Comparison of ENCODE assay signal across 29 cellular contexts in the genomic region with DNA sequence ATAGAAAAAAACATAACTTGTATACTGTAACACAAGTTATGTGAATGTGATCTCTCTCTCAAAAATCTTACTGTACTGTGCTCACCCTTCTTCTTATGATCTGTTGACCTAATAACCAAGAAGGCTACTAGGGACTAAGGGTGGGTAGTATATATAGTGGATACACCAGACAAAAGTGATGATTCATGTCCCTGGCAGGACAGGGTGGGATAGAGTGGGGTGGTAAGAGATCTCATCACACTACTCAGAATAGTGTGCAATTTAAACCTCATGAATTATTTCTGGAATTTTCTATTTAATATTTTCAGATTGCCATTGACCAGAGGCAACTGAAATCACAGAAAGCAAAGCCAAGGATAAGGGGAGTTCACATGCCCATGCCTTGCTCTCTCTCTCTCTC.
"Had no signal": no experiment of that assay in that cellular context is flagged by ENCODE, and none has a peak within 500 bp of the region (broad histone marks: within the 10 kb centered on the region; RNA-seq: fewer than 3 reads in every experiment).

No MANE protein-coding gene starts in this region.

- H2AFZ ChIP-seq: hepatocyte had no signal

- H3K4me2 ChIP-seq: hepatocyte had no signal

- H3K4me3 ChIP-seq: body of pancreas, cardiac muscle cell, esophagus squamous epithelium, gastroesophageal sphincter, hepatocyte, vagina had no signal

- H3K27ac ChIP-seq: body of pancreas, cardiac muscle cell, esophagus squamous epithelium, gastroesophageal sphincter, hepatocyte, vagina had no signal

- H3K36me3 Mint-ChIP-seq: activated naive CD4-positive, alpha-beta T cell treated with anti-CD3 and anti-CD28 coated beads, Interleukin-2, amount 50 U/mL, for 72 hours; stimulated activated effector memory CD8-positive, alpha-beta T cell treated with anti-CD3 and anti-CD28 coated beads, Interleukin-12 subunit alpha, Interleukin-12 subunit beta, amount 100 ng/mL, for 72 hours; type B pancreatic cell had no signal

- H3K4me3 Mint-ChIP-seq: activated CD4-positive, alpha-beta memory T cell treated with anti-CD3 and anti-CD28 coated beads, Interleukin-2, amount 10 ng/mL, durations not matched to agents 7 days and 5 days; activated CD4-positive, alpha-beta T cell treated with anti-CD3 and anti-CD28 coated beads, Interleukin-2, amount 10 ng/mL, durations not matched to agents 7 days and 5 days; activated T-cell treated with anti-CD3 and anti-CD28 coated beads, Interleukin-2, amount 50 U/mL, for 24 hours; activated T-helper 17 cell treated with anti-CD3 and anti-CD28 coated beads, Interleukin-2, amount 50 U/mL, for 72 hours; effector memory CD8-positive, alpha-beta T cell; nephron; stimulated activated effector memory CD8-positive, alpha-beta T cell treated with anti-CD3 and anti-CD28 coated beads, Interleukin-12 subunit alpha, Interleukin-12 subunit beta, amount 100 ng/mL, for 72 hours; stimulated activated naive CD8-positive, alpha-beta T cell treated with anti-CD3 and anti-CD28 coated beads, Interleukin-15, amount 100 ng/mL, for 72 hours; T-helper 17 cell; type B pancreatic cell had no signal

- H3K36me3 ChIP-seq: cardiac muscle cell, esophagus squamous epithelium, gastroesophageal sphincter, vagina had no signal

- H3K4me1 Mint-ChIP-seq: activated CD4-positive, alpha-beta memory T cell treated with anti-CD3 and anti-CD28 coated beads, Interleukin-2, amount 10 ng/mL, durations not matched to agents 7 days and 5 days; stimulated activated effector memory CD8-positive, alpha-beta T cell treated with anti-CD3 and anti-CD28 coated beads, Interleukin-12 subunit alpha, Interleukin-12 subunit beta, amount 100 ng/mL, for 72 hours had no signal

- H3K79me2 ChIP-seq: hepatocyte had no signal

- H3K27me3 ChIP-seq: body of pancreas, cardiac muscle cell, esophagus squamous epithelium, gastroesophageal sphincter, hepatocyte, vagina had no signal

- ATAC-seq: activated naive CD4-positive, alpha-beta T cell treated with anti-CD3 and anti-CD28 coated beads, Interleukin-2, amount 50 U/mL, for 72 hours; activated T-helper 17 cell treated with anti-CD3 and anti-CD28 coated beads, Interleukin-2, amount 50 U/mL, for 72 hours; body of pancreas; effector memory CD8-positive, alpha-beta T cell; gastroesophageal sphincter; left colon; right cardiac atrium; stimulated activated effector memory CD8-positive, alpha-beta T cell treated with anti-CD3 and anti-CD28 coated beads, Interleukin-12 subunit alpha, Interleukin-12 subunit beta, amount 100 ng/mL, for 72 hours; stimulated activated naive CD8-positive, alpha-beta T cell treated with anti-CD3 and anti-CD28 coated beads, Interleukin-15, amount 100 ng/mL, for 72 hours; T-helper 17 cell had no signal

- H3K9me3 Mint-ChIP-seq: activated CD4-positive, alpha-beta memory T cell treated with anti-CD3 and anti-CD28 coated beads, Interleukin-2, amount 10 ng/mL, durations not matched to agents 7 days and 5 days; activated CD4-positive, alpha-beta T cell treated with anti-CD3 and anti-CD28 coated beads, Interleukin-2, amount 10 ng/mL, durations not matched to agents 7 days and 5 days; activated naive CD4-positive, alpha-beta T cell treated with anti-CD3 and anti-CD28 coated beads, Interleukin-2, amount 50 U/mL, for 72 hours; activated T-cell treated with anti-CD3 and anti-CD28 coated beads, Interleukin-2, amount 50 U/mL, for 24 hours; activated T-helper 17 cell treated with anti-CD3 and anti-CD28 coated beads, Interleukin-2, amount 50 U/mL, for 72 hours; effector memory CD8-positive, alpha-beta T cell; nephron; stimulated activated effector memory CD8-positive, alpha-beta T cell treated with anti-CD3 and anti-CD28 coated beads, Interleukin-12 subunit alpha, Interleukin-12 subunit beta, amount 100 ng/mL, for 72 hours; stimulated activated naive CD8-positive, alpha-beta T cell treated with anti-CD3 and anti-CD28 coated beads, Interleukin-15, amount 100 ng/mL, for 72 hours; type B pancreatic cell had no signal

- H3K27ac Mint-ChIP-seq: activated CD4-positive, alpha-beta memory T cell treated with anti-CD3 and anti-CD28 coated beads, Interleukin-2, amount 10 ng/mL, durations not matched to agents 7 days and 5 days; activated CD4-positive, alpha-beta T cell treated with anti-CD3 and anti-CD28 coated beads, Interleukin-2, amount 10 ng/mL, durations not matched to agents 7 days and 5 days; activated T-cell treated with anti-CD3 and anti-CD28 coated beads, Interleukin-2, amount 50 U/mL, for 24 hours; activated T-helper 17 cell treated with anti-CD3 and anti-CD28 coated beads, Interleukin-2, amount 50 U/mL, for 72 hours; effector memory CD8-positive, alpha-beta T cell; nephron; stimulated activated effector memory CD8-positive, alpha-beta T cell treated with anti-CD3 and anti-CD28 coated beads, Interleukin-12 subunit alpha, Interleukin-12 subunit beta, amount 100 ng/mL, for 72 hours; stimulated activated naive CD8-positive, alpha-beta T cell treated with anti-CD3 and anti-CD28 coated beads, Interleukin-15, amount 100 ng/mL, for 72 hours; T-helper 17 cell; type B pancreatic cell had no signal

- H3K9me3 ChIP-seq: body of pancreas, esophagus squamous epithelium, gastroesophageal sphincter, vagina had no signal

- DNase-seq: activated CD4-positive, alpha-beta memory T cell treated with anti-CD3 and anti-CD28 coated beads, Interleukin-2, amount 10 ng/mL, durations not matched to agents 7 days and 5 days; activated CD4-positive, alpha-beta T cell treated with anti-CD3 and anti-CD28 coated beads for 1 hour; activated CD4-positive, alpha-beta T cell treated with anti-CD3 and anti-CD28 coated beads, Interleukin-2, amount 10 ng/mL, durations not matched to agents 7 days and 5 days; activated CD8-positive, alpha-beta memory T cell treated with anti-CD3 and anti-CD28 coated beads, Interleukin-2, amount 50 U/mL, for 48 hours; activated T-cell treated with anti-CD3 and anti-CD28 coated beads, Interleukin-2, amount 50 U/mL, for 24 hours; body of pancreas; cerebellar nuclear complex; cortex of kidney; effector memory CD8-positive, alpha-beta T cell; esophagus squamous epithelium; left colon; mammary epithelial cell; midbrain; posterior cingulate gyrus; right cardiac atrium; stimulated activated CD4-positive, alpha-beta T cell treated with anti-CD3 and anti-CD28 coated beads, Interleukin-4, amount 100 ng/mL, for 24 hours; stimulated activated naive CD8-positive, alpha-beta T cell treated with anti-CD3 and anti-CD28 coated beads, Interleukin-15, amount 100 ng/mL, for 72 hours; substantia nigra; T-helper 17 cell; T1000 had no signal
